In genomic region chr3:119322523-119323400, GRCh38 we compare ENCODE assay signal across 8 cellular contexts.
DNase-seq lines count a peak whose midpoint lies in the region; ATAC-seq and TF ChIP-seq lines count a peak whose summit lies in the region.

No MANE protein-coding gene starts in this region.

- peak overlapping the region; percentile 97 for H2AFZ ChIP-seq in DND-41 (ENCODE audit: low read depth, low read length)

- peak; percentile 95 for ATAC-seq in DND-41 (ENCODE audit: insufficient read depth, low read depth)
- ATAC-seq in GM21723 (IDR thresholded peaks at IDR 0.05; ENCODE audit: unreplicated experiment), result peak; percentile 88

- peak overlapping the region; percentile 99 for H3K4me2 ChIP-seq in DND-41 (ENCODE audit: insufficient read depth, low read length)

- H3K9me3 ChIP-seq in DND-41 (ENCODE audit: insufficient read depth, low read length, severe bottlenecking), result no peaks in the 10 kb centered on the region

- H3K4me3 ChIP-seq in DND-41 (ENCODE audit: low read depth in 1 of 2, low read length in 2 of 2), result peak overlapping the region; percentile 39 to 69

- no peaks in the 10 kb centered on the region for H3K36me3 ChIP-seq in DND-41 (ENCODE audit: insufficient read depth, low read length)

- no peaks in the 10 kb centered on the region for H4K20me1 ChIP-seq in DND-41 (ENCODE audit: insufficient read depth, low read length)

- peak; percentile 87 for DNase-seq in DND-41
- DNase-seq in KBM-7, result peak; percentile 94
- peak; percentile 86 for DNase-seq in RKO (ENCODE audit: low spot score)
- peak; percentile 56 to 94 for DNase-seq in activated T-helper 1 cell treated with anti-CD3 and anti-CD28 coated beads, Interleukin-2, amount 50 U/mL, for 16 hours (ENCODE audit: low read depth in 1 of 2, low spot score in 1 of 2)
- peak; percentile 66 for DNase-seq in fibroblast of peridontal ligament (ENCODE audit: extremely low read depth)

- TF ChIP-seq CTCF in DND-41 (IDR thresholded peaks at IDR 0.05; ENCODE audit: borderline replicate concordance, extremely low read depth, low read length, poor library complexity, severe bottlenecking) (no peak), nephron (IDR thresholded peaks at IDR 0.05; ENCODE audit: unreplicated experiment in 3 of 3) (peak in 2 of 3 experiments; percentile 27 to 40)

- in situ Hi-C loops in KBM-7 (cut with MboI; ENCODE audit: low pct_unique_long_range_greater_than_20kb, low sequenced_read_pairs), result no loop called here

- peak overlapping the region; percentile 67 for H3K27ac ChIP-seq in DND-41 (ENCODE audit: low read length)

- H3K9ac ChIP-seq in DND-41 (ENCODE audit: low read depth, low read length), result peak overlapping the region; percentile 83

- no peaks in the 10 kb centered on the region for H3K79me2 ChIP-seq in DND-41 (ENCODE audit: insufficient read depth, low read length)

- peak overlapping the region; percentile 93 to 99 (median 98) for H3K27ac Mint-ChIP-seq in nephron
- H3K27ac Mint-ChIP-seq in stimulated activated naive CD8-positive, alpha-beta T cell treated with anti-CD3 and anti-CD28 coated beads, Interleukin-15, Interleukin-2, amounts not matched to agents 100 ng/mL and 50 ng/mL, for 24 hours, result peak overlapping the region; percentile 93

- peaks cover 21% of the 10 kb centered on the region for H3K4me1 ChIP-seq in DND-41 (ENCODE audit: insufficient read depth, low read length)

- H3K4me3 Mint-ChIP-seq in nephron, result peak overlapping the region; percentile 89 to 93 (median 93)
- H3K4me3 Mint-ChIP-seq in stimulated activated naive CD8-positive, alpha-beta T cell treated with anti-CD3 and anti-CD28 coated beads, Interleukin-15, Interleukin-2, amounts not matched to agents 100 ng/mL and 50 ng/mL, for 24 hours, result peak overlapping the region; percentile 86

- no peaks in the 10 kb centered on the region for H3K9me3 Mint-ChIP-seq in nephron
- H3K9me3 Mint-ChIP-seq in stimulated activated naive CD8-positive, alpha-beta T cell treated with anti-CD3 and anti-CD28 coated beads, Interleukin-15, Interleukin-2, amounts not matched to agents 100 ng/mL and 50 ng/mL, for 24 hours, result no peaks in the 10 kb centered on the region

- H3K4me1 Mint-ChIP-seq in nephron, result peaks cover 48% of the 10 kb centered on the region
- peaks cover 47% of the 10 kb centered on the region for H3K4me1 Mint-ChIP-seq in stimulated activated naive CD8-positive, alpha-beta T cell treated with anti-CD3 and anti-CD28 coated beads, Interleukin-15, Interleukin-2, amounts not matched to agents 100 ng/mL and 50 ng/mL, for 24 hours (ENCODE audit: low read depth)

- H3K27me3 Mint-ChIP-seq in nephron (ENCODE audit: low read depth), result no peaks in the 10 kb centered on the region
- no peaks in the 10 kb centered on the region for H3K27me3 Mint-ChIP-seq in stimulated activated naive CD8-positive, alpha-beta T cell treated with anti-CD3 and anti-CD28 coated beads, Interleukin-15, Interleukin-2, amounts not matched to agents 100 ng/mL and 50 ng/mL, for 24 hours

- H3K27me3 ChIP-seq in DND-41 (ENCODE audit: insufficient read depth, low read length, poor library complexity), result no peaks in the 10 kb centered on the region

- H3K36me3 Mint-ChIP-seq in nephron (ENCODE audit: low read depth), result no peaks in the 10 kb centered on the region
- peaks cover 13% of the 10 kb centered on the region for H3K36me3 Mint-ChIP-seq in stimulated activated naive CD8-positive, alpha-beta T cell treated with anti-CD3 and anti-CD28 coated beads, Interleukin-15, Interleukin-2, amounts not matched to agents 100 ng/mL and 50 ng/mL, for 24 hours (ENCODE audit: low read depth)

Comparison
In these comparisons a context has a peak if more than half of its experiments do, and no peak if none do; other contexts are left out.
1. Peak in every context shown above with its lines: DNase-seq, ATAC-seq, H3K4me3 ChIP-seq and H3K27ac ChIP-seq.